Comparison of ENCODE assay signal across 8 cellular contexts in the genomic region with DNA sequence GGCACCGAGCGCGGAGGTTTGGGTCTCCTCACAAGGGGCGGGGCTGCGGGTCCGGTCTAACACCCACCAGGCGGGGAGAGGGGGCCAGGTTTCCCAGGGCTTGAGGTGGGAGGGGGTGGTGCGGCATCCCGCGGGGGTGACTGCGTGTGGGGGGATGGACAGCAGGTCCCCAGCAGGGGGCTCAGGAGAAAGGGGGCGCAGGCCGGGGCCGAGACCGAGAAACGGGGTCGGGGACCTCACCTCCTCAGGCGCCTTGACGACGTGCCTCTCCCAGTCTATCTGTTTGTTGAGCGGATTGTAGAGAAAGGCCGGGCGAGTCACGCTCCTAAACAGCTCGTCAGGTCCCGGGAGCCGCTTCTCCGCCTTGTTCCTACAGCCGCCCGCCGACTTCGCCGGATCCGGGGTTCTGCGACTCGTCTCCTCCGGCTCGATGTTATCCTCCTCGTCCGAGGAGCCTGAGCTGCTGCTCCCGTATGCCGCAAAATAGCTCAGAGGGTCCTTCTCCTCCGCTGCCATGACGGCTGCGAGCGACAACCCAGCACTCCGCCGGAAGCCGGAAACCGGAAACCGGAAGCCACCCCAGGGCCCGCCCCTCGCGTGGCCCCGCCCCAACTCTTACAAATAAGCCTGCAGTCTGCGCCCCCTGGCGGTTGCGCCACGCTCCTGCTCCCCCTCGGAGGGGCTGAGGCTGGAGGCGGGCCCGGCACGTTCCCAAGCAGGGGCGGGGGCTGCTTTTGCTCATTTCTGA. TPM values are rescaled to one million over a fixed set of nuclear protein-coding genes. Genes with fewer than 3 reads are reported as not detected.
DNase-seq lines count a peak whose midpoint lies in the region; TF ChIP-seq lines count a peak whose summit lies in the region.

A gene (minus strand): TSS at position 545 of the 748 bp plus-strand sequence. CDS start 29 bp downstream, at position 516.

- H3K27me3 ChIP-seq in H7 (ENCODE audit: control insufficient read depth, insufficient read depth, low read length) (no peaks in the 10 kb centered on the region), Loucy (ENCODE audit: insufficient read depth, low read length, poor library complexity, severe bottlenecking) (no peaks in the 10 kb centered on the region)

- H3K27me3 Mint-ChIP-seq in nephron (ENCODE audit: low read depth) = no peaks in the 10 kb centered on the region
- H3K27me3 Mint-ChIP-seq in stimulated activated naive CD8-positive, alpha-beta T cell treated with anti-CD3 and anti-CD28 coated beads, Interleukin-15, Interleukin-2, amounts not matched to agents 100 ng/mL and 50 ng/mL, for 24 hours = no peaks in the 10 kb centered on the region

- peaks cover 55% of the 10 kb centered on the region for H3K36me3 Mint-ChIP-seq in nephron (ENCODE audit: low read depth)
- H3K36me3 Mint-ChIP-seq in stimulated activated naive CD8-positive, alpha-beta T cell treated with anti-CD3 and anti-CD28 coated beads, Interleukin-15, Interleukin-2, amounts not matched to agents 100 ng/mL and 50 ng/mL, for 24 hours (ENCODE audit: low read depth) = peaks cover 35% of the 10 kb centered on the region

- no peaks in the 10 kb centered on the region for H3F3A ChIP-seq in Loucy (ENCODE audit: low read depth)

- peaks cover 6% of the 10 kb centered on the region for H3K36me3 ChIP-seq in H7 (replicated peaks; ENCODE audit: control insufficient read depth, insufficient read depth, low read length)
- H3K36me3 ChIP-seq in Loucy (ENCODE audit: insufficient read depth, low read length) = no peaks in the 10 kb centered on the region; the same call in 1 of the 2 replicates

- H3K4me3 ChIP-seq in H7 (ENCODE audit: insufficient read depth, low read depth, low read length) = peak within 1 kb of the TSS; percentile 97
- H3K4me3 ChIP-seq in Loucy (ENCODE audit: low read length, poor library complexity, severe bottlenecking) = peak within 1 kb of the TSS; percentile 91
- H3K4me3 ChIP-seq in fibroblast of pulmonary artery (replicated peaks; ENCODE audit: low read depth, low read length) = peak within 1 kb of the TSS; percentile 82

- H3K4me1 ChIP-seq in Loucy (ENCODE audit: insufficient read depth, low read length, poor library complexity, severe bottlenecking) = peaks cover 21% of the 10 kb centered on the region

- peak within 1 kb of the TSS; percentile 77 for H3K9ac ChIP-seq in Loucy (ENCODE audit: low read depth, low read length, poor library complexity, severe bottlenecking)

- peaks cover 41% of the 10 kb centered on the region for H4K20me1 ChIP-seq in Loucy (ENCODE audit: insufficient read depth, low read length, poor library complexity, severe bottlenecking)

- no peaks in the 10 kb centered on the region for H3K9me3 Mint-ChIP-seq in nephron
- no peaks in the 10 kb centered on the region for H3K9me3 Mint-ChIP-seq in stimulated activated naive CD8-positive, alpha-beta T cell treated with anti-CD3 and anti-CD28 coated beads, Interleukin-15, Interleukin-2, amounts not matched to agents 100 ng/mL and 50 ng/mL, for 24 hours

- H3K9me3 ChIP-seq in Loucy (ENCODE audit: insufficient read depth, low read depth, low read length) = no peaks in the 10 kb centered on the region

- peaks cover 28% of the 10 kb centered on the region for H3K4me1 Mint-ChIP-seq in nephron
- peaks cover 45% of the 10 kb centered on the region for H3K4me1 Mint-ChIP-seq in stimulated activated naive CD8-positive, alpha-beta T cell treated with anti-CD3 and anti-CD28 coated beads, Interleukin-15, Interleukin-2, amounts not matched to agents 100 ng/mL and 50 ng/mL, for 24 hours (ENCODE audit: low read depth)

- peak; percentile 96 for TF ChIP-seq POLR2A in Raji (IDR thresholded peaks at IDR 0.05; ENCODE audit: insufficient read depth, low read depth, low read length)

- H3K79me2 ChIP-seq in Loucy (ENCODE audit: insufficient read depth, low read length) = peaks cover 41% of the 10 kb centered on the region

- peak; percentile 80 for TF ChIP-seq CTCF in Loucy (conservative IDR thresholded peaks at IDR 0.05; ENCODE audit: low read length)
- peak; percentile 78 for TF ChIP-seq CTCF in fibroblast of pulmonary artery (IDR thresholded peaks at IDR 0.05; ENCODE audit: low read length, missing control alignments)
- TF ChIP-seq CTCF in nephron (IDR thresholded peaks at IDR 0.05; ENCODE audit: unreplicated experiment in 3 of 3) = peak; percentile 98 to 100 (median 99)

- DNase-seq in G401 (ENCODE audit: low spot score) = peak; percentile 91
- peak; percentile 96 for DNase-seq in H7
- peak; percentile 88 for DNase-seq in activated effector memory CD4-positive, alpha-beta T cell treated with Interleukin-2 at 50 U/mL for 16 hours
- DNase-seq in fibroblast of pulmonary artery (ENCODE audit: low read depth) = peak; percentile 93

- peak within 1 kb of the TSS; percentile 86 to 100 (median 99) for H3K4me3 Mint-ChIP-seq in nephron
- peak within 1 kb of the TSS; percentile 95 for H3K4me3 Mint-ChIP-seq in stimulated activated naive CD8-positive, alpha-beta T cell treated with anti-CD3 and anti-CD28 coated beads, Interleukin-15, Interleukin-2, amounts not matched to agents 100 ng/mL and 50 ng/mL, for 24 hours

- no peaks in the 10 kb centered on the region for H3K9me2 ChIP-seq in Loucy (replicated peaks; ENCODE audit: low read depth, low read length)

- in situ Hi-C loops in G401 (cut with HindIII; ENCODE audit: low sequenced_read_pairs) = no loop called here

- peak within 1 kb of the TSS; percentile 88 for H3K4me2 ChIP-seq in Loucy (ENCODE audit: low read depth, low read length, poor library complexity, severe bottlenecking)

- peak within 1 kb of the TSS; percentile 87 to 97 (median 92) for H3K27ac Mint-ChIP-seq in nephron
- peak within 1 kb of the TSS; percentile 93 for H3K27ac Mint-ChIP-seq in stimulated activated naive CD8-positive, alpha-beta T cell treated with anti-CD3 and anti-CD28 coated beads, Interleukin-15, Interleukin-2, amounts not matched to agents 100 ng/mL and 50 ng/mL, for 24 hours

- H2AFZ ChIP-seq in Loucy (ENCODE audit: low read length) = peak within 1 kb of the TSS; percentile 77

RNA-seq across cellular contexts. Expression of the gene that starts here (rescaled TPM):
- total RNA-seq in G401 (2014; rRNA removed; shearing (Covaris generic)) = 23.2 and 34.3 TPM in 2 replicates
- 38.9 and 51.0 TPM in 2 replicates for total RNA-seq in H7 (2014; rRNA removed; shearing (Covaris generic))

Comparison
In these comparisons a context has a peak if more than half of its experiments do, and no peak if none do; other contexts are left out.
1. Peak in every context shown above with its lines: DNase-seq and H3K4me3 ChIP-seq.